In genomic region chr6:164114656-164115055, GRCh38 we compare ENCODE assay signal across 25 cellular contexts.
"Had no signal": no experiment of that assay in that cellular context is flagged by ENCODE, and none has a peak within 500 bp of the region (broad histone marks: within the 10 kb centered on the region; RNA-seq: fewer than 3 reads in every experiment).

No MANE protein-coding gene starts in this region.

- H3K4me1 Mint-ChIP-seq: stimulated activated memory B cell treated with anti-CD40 and anti-IgM and Interleukin-4, amounts not matched to agents 10 μg/mL and 1 μg/mL and 100 μg/mL, for 72 hours had no signal

- H3K9me3 ChIP-seq: esophagus muscularis mucosa, gastroesophageal sphincter, heart right ventricle, left lung, psoas muscle, sigmoid colon, spleen, testis, tibial nerve, upper lobe of left lung, vagina had no signal

- ATAC-seq: foreskin keratinocyte; gastroesophageal sphincter; heart right ventricle; left cardiac atrium; left lung; natural killer cell; psoas muscle; right cardiac atrium; stimulated activated memory B cell treated with anti-CD40 and anti-IgM and Interleukin-4, amounts not matched to agents 10 μg/mL and 1 μg/mL and 100 μg/mL, for 72 hours; stimulated activated naive CD8-positive, alpha-beta T cell treated with anti-CD3 and anti-CD28 coated beads, Interleukin-15, Interleukin-2, amounts not matched to agents 100 U/mL and 50 U/mL, for 24 hours had no signal

- H3K4me3 ChIP-seq: coronary artery, esophagus muscularis mucosa, gastroesophageal sphincter, heart right ventricle, left lung, psoas muscle, sigmoid colon, skin epidermis, spleen, testis, tibial nerve, upper lobe of left lung, vagina had no signal

- H3K27ac Mint-ChIP-seq: natural killer cell; stimulated activated memory B cell treated with anti-CD40 and anti-IgM and Interleukin-4, amounts not matched to agents 10 μg/mL and 1 μg/mL and 100 μg/mL, for 72 hours had no signal

- H3K27ac ChIP-seq: coronary artery, esophagus muscularis mucosa, foreskin keratinocyte, gastroesophageal sphincter, heart right ventricle, left lung, psoas muscle, sigmoid colon, skin epidermis, spleen, testis, tibial nerve, upper lobe of left lung, vagina had no signal

- H3K4me3 Mint-ChIP-seq: natural killer cell; stimulated activated memory B cell treated with anti-CD40 and anti-IgM and Interleukin-4, amounts not matched to agents 10 μg/mL and 1 μg/mL and 100 μg/mL, for 72 hours had no signal

- H3K4me1 ChIP-seq: foreskin keratinocyte, testis had no signal

- H3K9me3 Mint-ChIP-seq: natural killer cell; stimulated activated memory B cell treated with anti-CD40 and anti-IgM and Interleukin-4, amounts not matched to agents 10 μg/mL and 1 μg/mL and 100 μg/mL, for 72 hours had no signal

- DNase-seq: dermis blood vessel endothelial cell; effector memory CD4-positive, alpha-beta T cell; foreskin keratinocyte; glutamatergic neuron; heart right ventricle; hippocampal formation; left cardiac atrium; left lung; mesendoderm; natural killer cell; psoas muscle; right cardiac atrium; sigmoid colon; spleen; stimulated activated CD4-positive, alpha-beta T cell treated with anti-CD3 and anti-CD28 coated beads, Interleukin-4, amount 100 ng/mL, for 4 hours; stimulated activated naive CD8-positive, alpha-beta T cell treated with anti-CD3 and anti-CD28 coated beads, Interleukin-15, Interleukin-2, amounts not matched to agents 100 U/mL and 50 U/mL, for 24 hours; testis; upper lobe of left lung had no signal

- H3K36me3 Mint-ChIP-seq: stimulated activated memory B cell treated with anti-CD40 and anti-IgM and Interleukin-4, amounts not matched to agents 10 μg/mL and 1 μg/mL and 100 μg/mL, for 72 hours had no signal

- H3K36me3 ChIP-seq: esophagus muscularis mucosa, gastroesophageal sphincter, heart right ventricle, left lung, sigmoid colon, spleen, tibial nerve, upper lobe of left lung, vagina had no signal

- H3K27me3 ChIP-seq: foreskin keratinocyte, gastroesophageal sphincter, heart right ventricle, left lung, sigmoid colon, testis, tibial nerve, upper lobe of left lung, vagina had no signal
